ENCODE assay signal across 1 cellular context in genomic region chr3:128426128-128426921, GRCh38.
TF ChIP-seq lines count a peak whose summit lies in the region.

No MANE protein-coding gene starts in this region.

TF ChIP-seq in SK-N-SH, 30 proteins besides CTCF, POLR2A, EP300 and RAD21 (continued from another document):
- TF ChIP-seq, protein P1, sequence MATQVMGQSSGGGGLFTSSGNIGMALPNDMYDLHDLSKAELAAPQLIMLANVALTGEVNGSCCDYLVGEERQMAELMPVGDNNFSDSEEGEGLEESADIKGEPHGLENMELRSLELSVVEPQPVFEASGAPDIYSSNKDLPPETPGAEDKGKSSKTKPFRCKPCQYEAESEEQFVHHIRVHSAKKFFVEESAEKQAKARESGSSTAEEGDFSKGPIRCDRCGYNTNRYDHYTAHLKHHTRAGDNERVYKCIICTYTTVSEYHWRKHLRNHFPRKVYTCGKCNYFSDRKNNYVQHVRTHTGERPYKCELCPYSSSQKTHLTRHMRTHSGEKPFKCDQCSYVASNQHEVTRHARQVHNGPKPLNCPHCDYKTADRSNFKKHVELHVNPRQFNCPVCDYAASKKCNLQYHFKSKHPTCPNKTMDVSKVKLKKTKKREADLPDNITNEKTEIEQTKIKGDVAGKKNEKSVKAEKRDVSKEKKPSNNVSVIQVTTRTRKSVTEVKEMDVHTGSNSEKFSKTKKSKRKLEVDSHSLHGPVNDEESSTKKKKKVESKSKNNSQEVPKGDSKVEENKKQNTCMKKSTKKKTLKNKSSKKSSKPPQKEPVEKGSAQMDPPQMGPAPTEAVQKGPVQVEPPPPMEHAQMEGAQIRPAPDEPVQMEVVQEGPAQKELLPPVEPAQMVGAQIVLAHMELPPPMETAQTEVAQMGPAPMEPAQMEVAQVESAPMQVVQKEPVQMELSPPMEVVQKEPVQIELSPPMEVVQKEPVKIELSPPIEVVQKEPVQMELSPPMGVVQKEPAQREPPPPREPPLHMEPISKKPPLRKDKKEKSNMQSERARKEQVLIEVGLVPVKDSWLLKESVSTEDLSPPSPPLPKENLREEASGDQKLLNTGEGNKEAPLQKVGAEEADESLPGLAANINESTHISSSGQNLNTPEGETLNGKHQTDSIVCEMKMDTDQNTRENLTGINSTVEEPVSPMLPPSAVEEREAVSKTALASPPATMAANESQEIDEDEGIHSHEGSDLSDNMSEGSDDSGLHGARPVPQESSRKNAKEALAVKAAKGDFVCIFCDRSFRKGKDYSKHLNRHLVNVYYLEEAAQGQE (IDR thresholded peaks at IDR 0.05; ENCODE audit: low read depth, low read length), result 0 out of 2 replicates have a peak, but pooled peaks have one; percentile 32
- TF ChIP-seq GATA2 (CRISPR knock-in tag; IDR thresholded peaks at IDR 0.05), result no peak
- no peak for TF ChIP-seq NRF1 (IDR thresholded peaks at IDR 0.05; ENCODE audit: low read depth, low read length)
- no peak for TF ChIP-seq MEF2A (IDR thresholded peaks at IDR 0.05; ENCODE audit: borderline replicate concordance, low read depth)
- TF ChIP-seq JUND (IDR thresholded peaks at IDR 0.05), result no peak
- TF ChIP-seq FOXM1 (IDR thresholded peaks at IDR 0.05; ENCODE audit: low read depth), result no peak
- no peak for TF ChIP-seq RFX5 (IDR thresholded peaks at IDR 0.05; ENCODE audit: low read length)
- no peak for TF ChIP-seq TAF1 (IDR thresholded peaks at IDR 0.05; ENCODE audit: borderline replicate concordance, low read depth, low read length)
- TF ChIP-seq, protein P2, sequence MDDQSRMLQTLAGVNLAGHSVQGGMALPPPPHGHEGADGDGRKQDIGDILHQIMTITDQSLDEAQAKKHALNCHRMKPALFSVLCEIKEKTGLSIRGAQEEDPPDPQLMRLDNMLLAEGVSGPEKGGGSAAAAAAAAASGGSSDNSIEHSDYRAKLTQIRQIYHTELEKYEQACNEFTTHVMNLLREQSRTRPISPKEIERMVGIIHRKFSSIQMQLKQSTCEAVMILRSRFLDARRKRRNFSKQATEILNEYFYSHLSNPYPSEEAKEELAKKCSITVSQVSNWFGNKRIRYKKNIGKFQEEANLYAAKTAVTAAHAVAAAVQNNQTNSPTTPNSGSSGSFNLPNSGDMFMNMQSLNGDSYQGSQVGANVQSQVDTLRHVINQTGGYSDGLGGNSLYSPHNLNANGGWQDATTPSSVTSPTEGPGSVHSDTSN (IDR thresholded peaks at IDR 0.05), result no peak
- no peak for TF ChIP-seq GABPA (IDR thresholded peaks at IDR 0.05; ENCODE audit: low read depth)
